13 cellular contexts compared by ENCODE assay signal in genomic region chr15:23305921-23306320, GRCh38. TPM values are rescaled to one million over a fixed set of nuclear protein-coding genes. Genes with fewer than 3 reads are reported as not detected.
"Had no signal": no experiment of that assay in that cellular context is flagged by ENCODE, and none has a peak within 500 bp of the region (broad histone marks: within the 10 kb centered on the region; RNA-seq: fewer than 3 reads in every experiment).

No MANE protein-coding gene starts in this region.

RNA-seq across cellular contexts. Expression of gene GOLGA6L26, which starts 28.1 kb away (rescaled TPM):
- total RNA-seq: activated CD4-positive, alpha-beta memory T cell treated with anti-CD3 and anti-CD28 coated beads for 36 hours; activated naive CD8-positive, alpha-beta T cell treated with anti-CD3 and anti-CD28 coated beads for 36 hours; body of pancreas; endodermal cell; epithelial cell of proximal tubule; fibroblast of lung; foreskin keratinocyte; left lobe of liver; lung; osteocyte; pulmonary artery endothelial cell; suprapubic skin had no signal
- polyA plus RNA-seq: fibroblast of lung, foreskin keratinocyte, keratinocyte, lung had no signal

RNA-seq across cellular contexts. Expression of gene GOLGA8S, which starts 48.6 kb away (rescaled TPM):
- total RNA-seq: epithelial cell of proximal tubule, suprapubic skin had no signal
- polyA plus RNA-seq: foreskin keratinocyte, keratinocyte had no signal
